Comparison of ENCODE assay signal across 1 cellular context in the genomic region with DNA sequence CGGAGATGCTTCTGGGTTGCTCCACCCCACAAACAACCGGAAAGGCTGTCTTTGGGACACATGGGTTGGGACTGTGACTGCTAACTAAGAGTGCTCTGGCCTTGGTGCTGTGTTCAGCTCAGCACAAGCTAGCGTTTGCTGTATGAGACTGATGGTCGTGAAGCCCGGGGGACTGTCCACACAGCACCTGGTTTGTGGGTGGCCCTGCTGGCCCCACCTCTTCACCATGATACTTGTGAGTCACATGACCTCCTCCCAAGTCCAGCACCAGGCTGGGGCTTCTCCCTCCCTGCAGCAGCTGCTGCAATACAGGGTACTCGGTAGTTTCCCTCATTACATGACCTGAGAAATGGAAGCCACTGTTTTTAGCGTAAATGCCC.
TF ChIP-seq lines count a peak whose summit lies in the region.

No MANE protein-coding gene starts in this region.

TF ChIP-seq in HCT116, 20 proteins besides CTCF, POLR2A, EP300 and RAD21 (continued from another document):
- TF ChIP-seq REST (IDR thresholded peaks at IDR 0.05; ENCODE audit: low read depth) (no peak), CBX3 (IDR thresholded peaks at IDR 0.05; ENCODE audit: low read depth) (no peak), EZH2 (IDR thresholded peaks at IDR 0.05) (no peak), TCF7L2 (IDR thresholded peaks at IDR 0.05; ENCODE audit: borderline replicate concordance, extremely low read depth, insufficient read depth, insufficient read length) (no peak), ELF1 (IDR thresholded peaks at IDR 0.05; ENCODE audit: borderline replicate concordance, low read depth) (no peak), JUND (IDR thresholded peaks at IDR 0.05) (no peak), POLR2AphosphoS5 (IDR thresholded peaks at IDR 0.05; ENCODE audit: low read depth, low read length) (no peak), YY1 (IDR thresholded peaks at IDR 0.05; ENCODE audit: extremely low read depth, insufficient replicate concordance, low read depth, low read length) (no peak), ZFX (IDR thresholded peaks at IDR 0.05) (no peak)
TF ChIP-seq in HCT116: peak in this region for 0.
